In the genomic region with DNA sequence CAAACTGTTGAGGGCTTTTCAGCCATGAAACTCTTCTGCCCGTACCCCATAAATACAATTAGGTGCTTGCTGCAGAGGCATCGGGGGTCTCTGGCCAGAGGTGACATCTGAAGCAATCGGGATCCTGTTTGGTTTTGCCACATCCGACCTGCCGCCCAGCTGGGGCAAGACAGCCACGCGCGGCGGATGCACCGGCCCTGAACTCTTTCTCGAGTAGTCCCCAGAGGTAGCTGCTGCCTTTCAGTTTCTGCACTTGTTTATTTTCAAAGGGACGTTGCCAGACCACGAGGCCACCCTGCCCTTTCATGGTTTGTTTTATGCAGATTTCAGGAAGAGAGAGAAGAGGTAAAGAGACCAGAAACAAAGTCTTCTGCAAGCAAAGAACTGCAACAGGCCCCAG, we compare ENCODE assay signal across 8 cellular contexts. TPM values are rescaled to one million over a fixed set of nuclear protein-coding genes. Genes with fewer than 3 reads are reported as not detected.
A peak's percentile ranks its signal among the peaks of the same experiment; 100 is the strongest.
DNase-seq lines count a peak whose midpoint lies in the region; ATAC-seq, FAIRE-seq and TF ChIP-seq lines count a peak whose summit lies in the region.

No MANE protein-coding gene starts in this region.

- peak; percentile 20 for FAIRE-seq in GM12891 (lab: Jason Lieb, UNC)

- no peaks in the 10 kb centered on the region for H4K20me1 ChIP-seq in MM.1S (ENCODE audit: insufficient read depth, low read length)

- peaks cover 8% of the 10 kb centered on the region for H3K4me1 Mint-ChIP-seq in stimulated activated effector memory CD8-positive, alpha-beta T cell treated with anti-CD3 and anti-CD28 coated beads, Interleukin-12 subunit alpha, Interleukin-12 subunit beta, amount 100 ng/mL, for 72 hours

- DNase-seq in GM12891 (ENCODE audit: insufficient read length, low spot score) (peak; percentile 58), MM.1S (peak; percentile 73), brain pericyte (ENCODE audit: low read depth, low spot score) (peak; percentile 59), cerebellar nuclear complex (lab: John Stamatoyannopoulos, UW) (no peak), DMS53 treated with DMSO at 0.1 percent for 48 hours (lab: John Stamatoyannopoulos, UW; ENCODE audit: unreplicated experiment) (no peak), EL (no peak)
- peak in 1 of 2 donors; percentile 16 for DNase-seq in stimulated activated effector memory CD8-positive, alpha-beta T cell treated with anti-CD3 and anti-CD28 coated beads, Interleukin-12 subunit alpha, Interleukin-12 subunit beta, amount 100 ng/mL, for 72 hours (ENCODE audit: low spot score in 2 of 2)

- TF ChIP-seq CTCF in MM.1S (IDR thresholded peaks at IDR 0.05; ENCODE audit: low read length), result no peak

- peak overlapping the region; percentile 46 for H3K4me3 Mint-ChIP-seq in stimulated activated effector memory CD8-positive, alpha-beta T cell treated with anti-CD3 and anti-CD28 coated beads, Interleukin-12 subunit alpha, Interleukin-12 subunit beta, amount 100 ng/mL, for 72 hours

- 0 out of 2 replicates have a peak, but pooled peaks cover 9% of the 10 kb centered on the region for H3K4me1 ChIP-seq in MM.1S (ENCODE audit: low read length)

- peak overlapping the region; percentile 36; the same call in 1 of the 2 replicates for H2AFZ ChIP-seq in MM.1S (ENCODE audit: low read length)

- no peaks in the 10 kb centered on the region for H3K9me3 Mint-ChIP-seq in stimulated activated effector memory CD8-positive, alpha-beta T cell treated with anti-CD3 and anti-CD28 coated beads, Interleukin-12 subunit alpha, Interleukin-12 subunit beta, amount 100 ng/mL, for 72 hours

- H3K9me3 ChIP-seq in MM.1S (replicated peaks; ENCODE audit: insufficient read depth, low read length), result no peaks in the 10 kb centered on the region

- H3K27me3 ChIP-seq in MM.1S (replicated peaks; ENCODE audit: insufficient read depth, low read length), result no peaks in the 10 kb centered on the region

- H3K4me3 ChIP-seq in MM.1S (ENCODE audit: low read length), result peak overlapping the region; percentile 41

- peak; percentile 90 for ATAC-seq in GM21529 (IDR thresholded peaks at IDR 0.05; ENCODE audit: unreplicated experiment)
- ATAC-seq in stimulated activated effector memory CD8-positive, alpha-beta T cell treated with anti-CD3 and anti-CD28 coated beads, Interleukin-12 subunit alpha, Interleukin-12 subunit beta, amount 100 ng/mL, for 72 hours, result peak; percentile 75

- no peaks in the 10 kb centered on the region for H3K36me3 ChIP-seq in MM.1S (replicated peaks; ENCODE audit: insufficient read depth, low read length)

- H3K9ac ChIP-seq in MM.1S (ENCODE audit: low read length), result peak overlapping the region; percentile 15; the same call in 1 of the 2 replicates

- no peak for TF ChIP-seq POLR2A in GM12891 (IDR thresholded peaks at IDR 0.05; ENCODE audit: low read depth, low read length)

- H3K9me2 ChIP-seq in MM.1S (replicated peaks; ENCODE audit: insufficient read depth, low read length), result no peaks in the 10 kb centered on the region

- peak overlapping the region; percentile 61; the same call in 1 of the 2 replicates for H3K27ac ChIP-seq in MM.1S (ENCODE audit: low read length)

- no peaks in the 10 kb centered on the region for H3K36me3 Mint-ChIP-seq in stimulated activated effector memory CD8-positive, alpha-beta T cell treated with anti-CD3 and anti-CD28 coated beads, Interleukin-12 subunit alpha, Interleukin-12 subunit beta, amount 100 ng/mL, for 72 hours

- H3F3A ChIP-seq in MM.1S (ENCODE audit: insufficient read depth, low read length), result peaks cover 5% of the 10 kb centered on the region; the same call in 1 of the 2 replicates

- no peaks in the 10 kb centered on the region for H3K79me2 ChIP-seq in MM.1S (ENCODE audit: low read length)

- peak overlapping the region; percentile 58 for H3K4me2 ChIP-seq in MM.1S (ENCODE audit: low read depth, low read length)

- peak overlapping the region; percentile 67 for H3K27ac Mint-ChIP-seq in stimulated activated effector memory CD8-positive, alpha-beta T cell treated with anti-CD3 and anti-CD28 coated beads, Interleukin-12 subunit alpha, Interleukin-12 subunit beta, amount 100 ng/mL, for 72 hours

TF ChIP-seq in GM12891, 5 proteins besides CTCF, POLR2A, EP300 and RAD21:
- TF ChIP-seq POU2F2 (IDR thresholded peaks at IDR 0.05; ENCODE audit: low read depth, low read length), result peak; percentile 64; the same call in 1 of the 2 replicates
- TF ChIP-seq PAX5 (IDR thresholded peaks at IDR 0.05; ENCODE audit: insufficient read depth, low read length, severe bottlenecking), result no peak

RNA-seq across cellular contexts. Expression of a gene that starts 10.6 kb away (rescaled TPM):
- 4.6 TPM for polyA plus RNA-seq in GM12891 (2012; ENCODE audit: low read depth, missing spikeins)

RNA-seq across cellular contexts. Expression of a gene that starts 46.3 kb away (rescaled TPM):
- polyA plus RNA-seq in GM12891 (2012; ENCODE audit: low read depth, missing spikeins), result 5.2 TPM

Comparison
In these comparisons a context has a peak if more than half of its experiments do, and no peak if none do; other contexts are left out.
1. DNase-seq: peak in GM12891 (single experiment), MM.1S (single experiment) and brain pericyte (single experiment); none in cerebellar nuclear complex (0 of 2), DMS53 treated with DMSO at 0.1 percent for 48 hours (single experiment) and EL (single experiment).